8 cellular contexts compared by ENCODE assay signal in the genomic region with DNA sequence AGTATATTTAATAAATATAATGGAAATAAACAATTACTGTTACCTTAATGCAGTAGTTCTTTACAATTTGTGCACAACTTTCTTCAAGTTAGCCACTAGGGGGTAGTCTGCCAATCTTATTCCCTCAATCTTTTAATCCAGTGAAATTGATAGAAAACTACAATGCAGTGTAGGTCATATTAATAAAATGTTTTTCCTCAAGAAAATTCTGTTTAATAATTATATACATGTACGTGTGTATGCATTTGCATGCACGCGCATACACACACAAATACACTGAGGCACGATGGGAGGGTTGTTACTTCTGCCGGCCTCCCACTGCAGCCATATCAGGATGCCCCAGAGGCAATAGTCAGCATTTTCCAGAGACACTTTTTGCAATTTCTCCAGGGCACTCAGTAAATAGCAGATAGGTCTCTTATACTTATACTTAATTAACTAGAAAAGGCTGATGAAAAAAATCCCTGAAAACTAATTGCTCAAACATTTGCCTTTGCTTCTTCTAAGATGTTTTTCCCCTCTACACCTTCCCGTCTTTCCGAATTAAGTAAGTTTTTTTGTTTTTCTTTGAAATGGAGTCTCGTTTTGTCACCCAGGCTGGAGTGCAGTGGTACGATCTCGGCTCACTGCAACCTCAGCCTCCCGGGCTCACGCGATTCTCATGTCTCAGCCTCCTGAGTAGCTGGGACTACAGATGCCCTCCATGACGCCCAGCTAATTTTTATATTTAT. TPM values are rescaled to one million over a fixed set of nuclear protein-coding genes. Genes with fewer than 3 reads are reported as not detected.
DNase-seq lines count a peak whose midpoint lies in the region; ATAC-seq, FAIRE-seq and TF ChIP-seq lines count a peak whose summit lies in the region.

No MANE protein-coding gene starts in this region.

- H3K36me3 ChIP-seq in heart right ventricle (peaks cover 0 to 14% (median 0%) of the 10 kb centered on the region in 9 donors), Peyer's patch (no peaks in the 10 kb centered on the region), uterus (no peaks in the 10 kb centered on the region)

- H3K27me3 ChIP-seq in heart right ventricle, result no peaks in the 10 kb centered on the region
- H3K27me3 ChIP-seq in Peyer's patch, result no peaks in the 10 kb centered on the region
- H3K27me3 ChIP-seq in uterus, result no peaks in the 10 kb centered on the region

- H3K9me3 ChIP-seq in heart right ventricle, result peaks cover 0 to 16% (median 14%) of the 10 kb centered on the region in 11 donors
- H3K9me3 ChIP-seq in Peyer's patch, result no peaks in the 10 kb centered on the region
- peaks cover 0 to 8% of the 10 kb centered on the region in 2 donors for H3K9me3 ChIP-seq in uterus

- no peak for FAIRE-seq in GM12892 (lab: Jason Lieb, UNC)

- H3K4me1 ChIP-seq in heart right ventricle, result peaks cover 0 to 49% (median 26%) of the 10 kb centered on the region in 9 donors
- H3K4me1 ChIP-seq in Peyer's patch, result peaks cover 0 to 8% (median 3%) of the 10 kb centered on the region in 4 donors
- H3K4me1 ChIP-seq in uterus, result no peaks in the 10 kb centered on the region

- 93 to 94% methylated on average over 14 of the region's 14 CpGs for WGBS in heart right ventricle, 2 donors

- peak; percentile 28 to 71 (median 55) for TF ChIP-seq CTCF in heart right ventricle (IDR thresholded peaks at IDR 0.05)
- TF ChIP-seq CTCF in Peyer's patch (IDR thresholded peaks at IDR 0.05), result peak; percentile 49 to 67 (median 57)
- peak; percentile 57 for TF ChIP-seq CTCF in foreskin fibroblast (IDR thresholded peaks at IDR 0.05; ENCODE audit: low read depth, low read length)
- peak; percentile 34 to 52 (median 44) for TF ChIP-seq CTCF in uterus (IDR thresholded peaks at IDR 0.05)

- TF ChIP-seq POLR2A in Peyer's patch (IDR thresholded peaks at IDR 0.05) (no peak), uterus (IDR thresholded peaks at IDR 0.05) (no peak), GM12892 (IDR thresholded peaks at IDR 0.05; ENCODE audit: low read depth, low read length) (no peak)

- H3K27ac ChIP-seq in heart right ventricle (peak overlapping the region in 3 of 10 donors; percentile 99), Peyer's patch (peak overlapping the region in 1 of 4 donors; percentile 13), uterus (peak overlapping the region; percentile 99)

- no peak for DNase-seq in heart right ventricle
- DNase-seq in left cardiac atrium, result no peak
- DNase-seq in Peyer's patch, result no peak
- DNase-seq in foreskin fibroblast, result peak in 1 of 2 donors; percentile 48
- no peak for DNase-seq in uterus
- DNase-seq in GM12892 (ENCODE audit: insufficient read length), result no peak
- no peak for DNase-seq in GM19238 (ENCODE audit: insufficient read length, low spot score)
- no peak for DNase-seq in stimulated activated naive CD4-positive, alpha-beta T cell treated with Interleukin-2 at 50 U/mL for 16 hours (lab: John Stamatoyannopoulos, UW)

- intact Hi-C loops in heart right ventricle (cut with DNase I) (loop anchor here in 9 of 10 donors (5.0 to 10.0 kb wide), 12 partner anchors 37 to 267 kb away; no protein-coding TSS in a partner anchor), left cardiac atrium (cut with DNase I) (loop anchor here (5.0 to 10.0 kb wide), 4 partner anchors 60 to 187 kb away; no protein-coding TSS in a partner anchor), uterus (cut with DNase I; ENCODE audit: low total_unique reads) (loop anchor here (10.0 kb wide), 1 partner anchor 190 kb away; no protein-coding TSS in a partner anchor)

- no peak for ATAC-seq in heart right ventricle
- no peak for ATAC-seq in left cardiac atrium

- no peak overlapping the region for H3K4me3 ChIP-seq in heart right ventricle
- H3K4me3 ChIP-seq in Peyer's patch, result no peak overlapping the region
- no peak overlapping the region for H3K4me3 ChIP-seq in foreskin fibroblast (ENCODE audit: low read depth in 1 of 2, low read length in 2 of 2)
- H3K4me3 ChIP-seq in uterus, result no peak overlapping the region

RNA-seq across cellular contexts. Expression of a gene that starts 3.1 kb away (rescaled TPM):
- total RNA-seq in heart right ventricle (10 to 100 TPM; 18.2 to 44.6 (median 29.8) TPM), left cardiac atrium (10 to 100 TPM; 24.2 to 31.7 TPM), Peyer's patch (10 to 100 TPM; 14.0 to 41.3 (median 34.7) TPM), uterus (10 to 100 TPM; 15.9 to 82.3 (median 21.1) TPM)
- 1 to 10 TPM; 5.0 to 7.0 TPM for polyA plus RNA-seq in heart right ventricle
- 2.4 TPM for polyA plus RNA-seq in GM12892 (2012; ENCODE audit: missing spikeins)
